ENCODE assay signal across 1 cellular context in genomic region chr3:112813723-112814171, GRCh38.
A peak's percentile ranks its signal among the peaks of the same experiment; 100 is the strongest.
TF ChIP-seq lines count a peak whose summit lies in the region.

No MANE protein-coding gene starts in this region.

TF ChIP-seq in K562, 482 proteins besides CTCF, POLR2A, EP300 and RAD21 (continued from another document):
- peak in 1 of 2 experiments; percentile 81; a peak in 1 of 4 replicates for TF ChIP-seq ETV6 (IDR thresholded peaks at IDR 0.05; ENCODE audit: borderline replicate concordance in 1 of 2, low read depth in 2 of 2, low read length in 1 of 2)
- TF ChIP-seq ETV6 (CRISPR knock-in tag; IDR thresholded peaks at IDR 0.05; ENCODE audit: borderline replicate concordance): no peak
- no peak for TF ChIP-seq RAD51 (IDR thresholded peaks at IDR 0.05; ENCODE audit: borderline replicate concordance, low read depth)
- 0 out of 2 replicates have a peak, but pooled peaks have one; percentile 13 for TF ChIP-seq MTA3 (IDR thresholded peaks at IDR 0.05; ENCODE audit: borderline replicate concordance)
- 0 out of 2 replicates have a peak, but pooled peaks have one; percentile 7 for TF ChIP-seq ARID1B (IDR thresholded peaks at IDR 0.05)
- TF ChIP-seq C11orf30 (IDR thresholded peaks at IDR 0.05; ENCODE audit: low read depth): no peak
- no peak for TF ChIP-seq ZNF311 (CRISPR knock-in tag; IDR thresholded peaks at IDR 0.05)
- TF ChIP-seq, protein P1, sequence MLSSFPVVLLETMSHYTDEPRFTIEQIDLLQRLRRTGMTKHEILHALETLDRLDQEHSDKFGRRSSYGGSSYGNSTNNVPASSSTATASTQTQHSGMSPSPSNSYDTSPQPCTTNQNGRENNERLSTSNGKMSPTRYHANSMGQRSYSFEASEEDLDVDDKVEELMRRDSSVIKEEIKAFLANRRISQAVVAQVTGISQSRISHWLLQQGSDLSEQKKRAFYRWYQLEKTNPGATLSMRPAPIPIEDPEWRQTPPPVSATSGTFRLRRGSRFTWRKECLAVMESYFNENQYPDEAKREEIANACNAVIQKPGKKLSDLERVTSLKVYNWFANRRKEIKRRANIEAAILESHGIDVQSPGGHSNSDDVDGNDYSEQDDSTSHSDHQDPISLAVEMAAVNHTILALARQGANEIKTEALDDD (IDR thresholded peaks at IDR 0.05): peak; percentile 65
- TF ChIP-seq PHF8 (IDR thresholded peaks at IDR 0.05; ENCODE audit: borderline replicate concordance, low read length): no peak
- peak; percentile 53; the same call in 1 of the 2 replicates for TF ChIP-seq SPI1 (IDR thresholded peaks at IDR 0.05; ENCODE audit: borderline replicate concordance, low read depth, low read length)
